Comparison of ENCODE assay signal across 1 cellular context in the genomic region with DNA sequence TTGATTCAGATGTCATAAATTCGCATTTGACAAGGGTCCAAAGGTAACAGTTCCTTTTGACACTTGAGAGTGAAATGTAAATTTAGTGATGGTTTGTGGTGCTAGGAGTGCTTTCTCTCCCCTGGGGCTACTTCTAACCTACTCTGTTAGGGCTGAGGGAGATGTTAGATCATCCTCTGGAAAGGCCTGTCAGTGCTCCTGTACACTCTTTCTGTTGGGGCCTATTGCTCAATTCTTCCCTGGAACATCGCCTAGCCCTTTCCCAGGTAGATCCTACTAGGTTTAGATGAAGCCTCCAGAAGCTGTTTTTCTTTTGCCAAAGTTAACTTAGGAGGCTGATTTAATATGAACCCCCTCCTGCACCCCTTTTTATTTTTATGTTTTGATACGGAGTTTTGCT.
TF ChIP-seq lines count a peak whose summit lies in the region.

No MANE protein-coding gene starts in this region.

TF ChIP-seq in HCT116, 20 proteins besides CTCF, POLR2A, EP300 and RAD21:
- TF ChIP-seq CEBPB (IDR thresholded peaks at IDR 0.05; ENCODE audit: low read depth) (no peak), FOSL1 (IDR thresholded peaks at IDR 0.05; ENCODE audit: low read depth) (no peak), SIN3A (IDR thresholded peaks at IDR 0.05; ENCODE audit: low read depth) (no peak), EZH2 (IDR thresholded peaks at IDR 0.05) (no peak)
TF ChIP-seq in HCT116: peak in this region for 0.
